In the genomic region with DNA sequence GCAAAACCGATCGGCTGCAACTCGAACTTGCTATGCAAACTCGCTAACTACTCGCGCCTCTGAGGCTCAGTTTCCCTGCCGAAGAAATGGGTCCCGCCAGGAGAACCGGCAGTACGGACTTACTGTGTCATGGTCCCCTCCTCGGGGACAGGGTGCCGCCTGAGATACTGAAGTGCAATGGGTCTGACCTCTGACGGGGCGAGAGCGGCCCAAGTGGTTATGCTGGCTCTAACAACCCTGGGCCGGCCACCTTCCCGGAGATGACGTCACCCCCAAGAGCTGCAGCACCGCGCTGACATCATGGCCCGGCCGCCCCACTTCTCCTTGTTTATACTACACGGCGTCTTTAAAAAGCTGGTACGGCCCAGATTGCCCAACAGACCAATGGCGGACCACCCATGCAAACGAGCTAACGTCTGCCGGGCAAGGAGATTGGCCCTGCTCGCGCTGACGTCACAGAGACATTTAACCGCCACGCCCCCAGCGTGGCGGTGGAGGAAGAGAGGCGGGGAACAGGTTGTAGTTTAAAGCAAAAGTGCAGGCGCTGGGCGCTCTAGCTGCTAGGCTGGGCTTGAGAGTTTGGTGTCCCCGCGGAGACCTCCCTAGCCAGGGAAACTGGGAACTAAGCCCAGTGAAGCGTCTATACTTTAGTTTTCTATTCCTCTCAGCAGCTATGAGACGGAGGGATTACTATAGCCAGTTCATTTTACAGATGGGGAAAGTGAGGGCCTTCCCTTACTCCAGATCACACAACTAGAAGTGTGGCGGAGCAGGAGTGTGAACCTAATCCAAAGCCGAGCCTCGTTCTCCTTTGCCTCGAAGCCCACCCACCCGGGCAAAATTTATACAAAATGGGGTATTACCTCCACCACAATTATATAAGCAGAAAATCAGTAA, we compare ENCODE assay signal across 8 cellular contexts. TPM values are rescaled to one million over a fixed set of nuclear protein-coding genes. Genes with fewer than 3 reads are reported as not detected.
DNase-seq lines count a peak whose midpoint lies in the region; ATAC-seq and TF ChIP-seq lines count a peak whose summit lies in the region.

No MANE protein-coding gene starts in this region.

- H3K4me1 Mint-ChIP-seq in T-helper 1 cell treated with Interleukin-12 subunit alpha and Interleukin-12 subunit beta and Interleukin-4 antibody, amounts not matched to agents 30 μg/mL and 1 μg/mL, for 36 hours (ENCODE audit: low read depth) = peaks cover 67% of the 10 kb centered on the region

- H3K27ac ChIP-seq in upper lobe of right lung = peak overlapping the region; percentile 98

- intact Hi-C loops in left cardiac atrium (cut with DNase I) (no loop called here), posterior cingulate gyrus (cut with DNase I) (loop anchor here (1.0 to 10.0 kb wide), 2 partner anchors 90 to 153 kb away; partner anchors contain the start of genes FAF2, HIGD2A and NOP16), upper lobe of right lung (cut with DNase I) (no loop called here)

- peak; percentile 75 for ATAC-seq in HG02885 (IDR thresholded peaks at IDR 0.05; ENCODE audit: poor library complexity, unreplicated experiment)
- peak; percentile 86 to 91 for ATAC-seq in left cardiac atrium
- peak; percentile 82 for ATAC-seq in upper lobe of right lung

- TF ChIP-seq CTCF in GM13977 (IDR thresholded peaks at IDR 0.05; ENCODE audit: extremely low read depth, insufficient read depth, missing control alignments) (no peak), upper lobe of right lung (IDR thresholded peaks at IDR 0.05) (no peak)

- H3K27me3 Mint-ChIP-seq in T-helper 1 cell treated with Interleukin-12 subunit alpha and Interleukin-12 subunit beta and Interleukin-4 antibody, amounts not matched to agents 30 μg/mL and 1 μg/mL, for 36 hours (ENCODE audit: low read depth) = no peaks in the 10 kb centered on the region

- DNase-seq in GM13977 (ENCODE audit: low spot score) = peak; percentile 94
- DNase-seq in NCI-H1694 (lab: John Stamatoyannopoulos, UW) = peak; percentile 91
- DNase-seq in amygdala (lab: John Stamatoyannopoulos, UW) = peak; percentile 84 to 100 (median 98)
- DNase-seq in left cardiac atrium = peak; percentile 99
- peak; percentile 97 to 100 (median 99) for DNase-seq in posterior cingulate gyrus
- peak; percentile 99 for DNase-seq in upper lobe of right lung

- no peaks in the 10 kb centered on the region for H3K27me3 ChIP-seq in upper lobe of right lung

- no peaks in the 10 kb centered on the region for H3K9me3 Mint-ChIP-seq in T-helper 1 cell treated with Interleukin-12 subunit alpha and Interleukin-12 subunit beta and Interleukin-4 antibody, amounts not matched to agents 30 μg/mL and 1 μg/mL, for 36 hours

- peaks cover 51% of the 10 kb centered on the region for H3K4me1 ChIP-seq in upper lobe of right lung

- no peaks in the 10 kb centered on the region for H3K36me3 ChIP-seq in upper lobe of right lung

- H3K27ac Mint-ChIP-seq in T-helper 1 cell treated with Interleukin-12 subunit alpha and Interleukin-12 subunit beta and Interleukin-4 antibody, amounts not matched to agents 30 μg/mL and 1 μg/mL, for 36 hours = peak overlapping the region; percentile 97

- peak overlapping the region; percentile 98 for H3K4me3 ChIP-seq in upper lobe of right lung

- H3K4me3 Mint-ChIP-seq in T-helper 1 cell treated with Interleukin-12 subunit alpha and Interleukin-12 subunit beta and Interleukin-4 antibody, amounts not matched to agents 30 μg/mL and 1 μg/mL, for 36 hours = peak overlapping the region; percentile 99

- H3K36me3 Mint-ChIP-seq in T-helper 1 cell treated with Interleukin-12 subunit alpha and Interleukin-12 subunit beta and Interleukin-4 antibody, amounts not matched to agents 30 μg/mL and 1 μg/mL, for 36 hours (ENCODE audit: low read depth) = peaks cover 26% of the 10 kb centered on the region

- no peaks in the 10 kb centered on the region for H3K9me3 ChIP-seq in upper lobe of right lung

- in situ Hi-C loops in GM13977 (cut with MboI; ENCODE audit: low pct_unique_long_range_greater_than_20kb, low sequenced_read_pairs, unreplicated experiment) = no loop called here

RNA-seq across cellular contexts. Expression of gene RNF44, which starts 0.7 kb away (rescaled TPM):
- total RNA-seq in left cardiac atrium = 10 to 100 TPM; 24.5 to 26.6 TPM
- total RNA-seq in upper lobe of right lung = 48.0 TPM

RNA-seq across cellular contexts. Expression of gene CDHR2, which starts 11.3 kb away (rescaled TPM):
- total RNA-seq in left cardiac atrium = under 1 TPM; 0.29 TPM
- total RNA-seq in upper lobe of right lung = 0.35 TPM

Comparison
In these comparisons a context has a peak if more than half of its experiments do, and no peak if none do; other contexts are left out.
1. Peak in every context shown above with its lines: DNase-seq, ATAC-seq, H3K4me3 ChIP-seq and H3K27ac ChIP-seq.